In the genomic region with DNA sequence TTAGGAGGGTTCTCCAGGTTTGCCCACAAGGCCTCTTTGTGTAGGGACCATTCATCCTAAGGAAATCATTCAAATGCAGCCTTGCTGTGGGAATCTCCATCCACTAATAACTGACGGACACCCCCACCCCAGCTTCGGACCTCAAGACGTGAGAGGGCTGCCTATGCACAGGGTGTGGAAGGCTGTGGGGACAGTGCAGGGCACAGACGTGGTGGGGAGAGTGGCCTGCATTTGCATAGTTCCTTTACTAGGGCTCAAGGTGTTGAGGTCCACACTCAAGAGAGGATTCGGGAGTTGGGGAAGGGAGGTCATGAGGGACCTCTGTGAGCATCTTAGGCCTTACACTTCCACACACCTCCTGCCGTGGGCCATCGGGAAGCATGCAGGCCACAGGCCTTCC, we compare ENCODE assay signal across 17 cellular contexts. TPM values are rescaled to one million over a fixed set of nuclear protein-coding genes. Genes with fewer than 3 reads are reported as not detected.
DNase-seq lines count a peak whose midpoint lies in the region; ATAC-seq and TF ChIP-seq lines count a peak whose summit lies in the region.
"Had no signal": no experiment of that assay in that cellular context is flagged by ENCODE, and none has a peak within 500 bp of the region (broad histone marks: within the 10 kb centered on the region; RNA-seq: fewer than 3 reads in every experiment).

No MANE protein-coding gene starts in this region.

- no peaks in the 10 kb centered on the region for H3K79me2 ChIP-seq in MM.1S (ENCODE audit: low read length)

- no peak for DNase-seq in MM.1S
- no peak for DNase-seq in colonic mucosa
- DNase-seq in lower lobe of right lung, result no peak
- DNase-seq in NCI-H510A treated with DMSO at 0.1 percent for 48 hours (lab: John Stamatoyannopoulos, UW), result no peak
- DNase-seq in hippocampal formation (lab: John Stamatoyannopoulos, UW), result no peak
- no peak for DNase-seq in naive thymus-derived CD8-positive, alpha-beta T cell
- DNase-seq: COR-L47, DMS153, NCI-H1048, NCI-H146, NCI-H2081, NCI-H526 had no signal

- H3K4me1 ChIP-seq in BLaER1 (peaks cover 27% of the 10 kb centered on the region), MM.1S (ENCODE audit: low read length) (peaks cover 13% of the 10 kb centered on the region), colonic mucosa (no peaks in the 10 kb centered on the region), lower lobe of right lung (peaks cover 48% of the 10 kb centered on the region)
- H3K4me1 ChIP-seq: SJSA1 had no signal

- H3K4me3 ChIP-seq in BLaER1 (no peak overlapping the region), MM.1S (ENCODE audit: low read length) (no peak overlapping the region), colonic mucosa (no peak overlapping the region), lower lobe of right lung (no peak overlapping the region)
- H3K4me3 ChIP-seq: SJSA1 had no signal

- H3K9me3 ChIP-seq in BLaER1, result no peaks in the 10 kb centered on the region
- no peaks in the 10 kb centered on the region for H3K9me3 ChIP-seq in MM.1S (replicated peaks; ENCODE audit: insufficient read depth, low read length)
- H3K9me3 ChIP-seq in colonic mucosa, result no peaks in the 10 kb centered on the region
- H3K9me3 ChIP-seq in lower lobe of right lung, result no peaks in the 10 kb centered on the region
- H3K9me3 ChIP-seq: SJSA1 had no signal

- H3K9me3 Mint-ChIP-seq in naive thymus-derived CD8-positive, alpha-beta T cell, result no peaks in the 10 kb centered on the region

- no peaks in the 10 kb centered on the region for H3F3A ChIP-seq in MM.1S (ENCODE audit: insufficient read depth, low read length)

- H3K9ac ChIP-seq in BLaER1 (no peak overlapping the region), MM.1S (ENCODE audit: low read length) (no peak overlapping the region), colonic mucosa (ENCODE audit: low read depth in 2 of 2, low read length in 2 of 2) (no peak overlapping the region)

- H3K27me3 ChIP-seq in BLaER1 (no peaks in the 10 kb centered on the region), MM.1S (replicated peaks; ENCODE audit: insufficient read depth, low read length) (peaks cover 14% of the 10 kb centered on the region), colonic mucosa (no peaks in the 10 kb centered on the region), lower lobe of right lung (ENCODE audit: low read depth) (no peaks in the 10 kb centered on the region)
- H3K27me3 ChIP-seq: SJSA1 had no signal

- H4K20me1 ChIP-seq in BLaER1 (no peaks in the 10 kb centered on the region), MM.1S (ENCODE audit: insufficient read depth, low read length) (no peaks in the 10 kb centered on the region)

- H3K27ac Mint-ChIP-seq in naive thymus-derived CD8-positive, alpha-beta T cell, result no peak overlapping the region

- POLR2A ChIA-PET in naive thymus-derived CD8-positive, alpha-beta T cell (lab: Charles Lee), result no interaction called here

- TF ChIP-seq CTCF in MM.1S (IDR thresholded peaks at IDR 0.05; ENCODE audit: low read length) (no peak), colonic mucosa (IDR thresholded peaks at IDR 0.05) (no peak), lower lobe of right lung (IDR thresholded peaks at IDR 0.05) (no peak)

- no peak overlapping the region for H2AFZ ChIP-seq in MM.1S (ENCODE audit: low read length)

- H3K4me1 Mint-ChIP-seq in naive thymus-derived CD8-positive, alpha-beta T cell, result peaks cover 0 to 20% (median 2%) of the 10 kb centered on the region in 4 donors

- intact Hi-C loops in colonic mucosa (cut with DNase I) (no loop called here), lower lobe of right lung (cut with DNase I) (loop anchor here (10.0 kb wide), 2 partner anchors 74 to 194 kb away; no protein-coding TSS in a partner anchor)

- no peak for ATAC-seq in lower lobe of right lung
- no peak for ATAC-seq in HG02759 (IDR thresholded peaks at IDR 0.05; ENCODE audit: unreplicated experiment)
- ATAC-seq in naive thymus-derived CD8-positive, alpha-beta T cell, result no peak

- H3K27ac ChIP-seq in BLaER1, result no peak overlapping the region
- no peak overlapping the region for H3K27ac ChIP-seq in MM.1S (ENCODE audit: low read length)
- peak overlapping the region; percentile 4 for H3K27ac ChIP-seq in colonic mucosa
- H3K27ac ChIP-seq in lower lobe of right lung, result peak overlapping the region; percentile 51
- H3K27ac ChIP-seq: SJSA1 had no signal

- no peak overlapping the region for H3K4me3 Mint-ChIP-seq in naive thymus-derived CD8-positive, alpha-beta T cell

- H3K36me3 ChIP-seq in BLaER1, result peaks cover 39% of the 10 kb centered on the region
- no peaks in the 10 kb centered on the region for H3K36me3 ChIP-seq in MM.1S (replicated peaks; ENCODE audit: insufficient read depth, low read length)
- H3K36me3 ChIP-seq in colonic mucosa, result peaks cover 5% of the 10 kb centered on the region
- peaks cover 60% of the 10 kb centered on the region for H3K36me3 ChIP-seq in lower lobe of right lung

- H3K9me2 ChIP-seq in MM.1S (replicated peaks; ENCODE audit: insufficient read depth, low read length), result no peaks in the 10 kb centered on the region

- peaks cover 0 to 1% (median 0%) of the 10 kb centered on the region in 5 donors for H3K27me3 Mint-ChIP-seq in naive thymus-derived CD8-positive, alpha-beta T cell

- peak overlapping the region; percentile 54 for H3K4me2 ChIP-seq in BLaER1
- H3K4me2 ChIP-seq in MM.1S (ENCODE audit: low read depth, low read length), result peak overlapping the region; percentile 30; the same call in 1 of the 2 replicates

- H3K36me3 Mint-ChIP-seq in naive thymus-derived CD8-positive, alpha-beta T cell, result peaks cover 0 to 41% (median 4%) of the 10 kb centered on the region in 3 donors

RNA-seq across cellular contexts. Expression of a gene that starts 9.8 kb away (rescaled TPM):
- total RNA-seq in colonic mucosa, result 10 to 100 TPM; 43.4 to 68.7 TPM
- total RNA-seq in lower lobe of right lung, result 92.9 TPM
- total RNA-seq in naive thymus-derived CD8-positive, alpha-beta T cell, result 10 to 100 TPM; 11.6 to 13.0 TPM
- polyA plus RNA-seq in naive thymus-derived CD8-positive, alpha-beta T cell, result 1 to 10 TPM; 5.9 to 7.5 (median 6.4) TPM

RNA-seq across cellular contexts. Expression of a gene that starts 10.4 kb away (rescaled TPM):
- total RNA-seq in colonic mucosa, result not detected
- not detected for total RNA-seq in lower lobe of right lung
- total RNA-seq in naive thymus-derived CD8-positive, alpha-beta T cell, result not detected
- not detected for polyA plus RNA-seq in naive thymus-derived CD8-positive, alpha-beta T cell
- total RNA-seq: A673, H1 had no signal

RNA-seq across cellular contexts. Expression of a gene that starts 11.3 kb away (rescaled TPM):
- not detected for total RNA-seq in colonic mucosa
- total RNA-seq in lower lobe of right lung, result not detected
- total RNA-seq in naive thymus-derived CD8-positive, alpha-beta T cell, result not detected
- not detected for polyA plus RNA-seq in naive thymus-derived CD8-positive, alpha-beta T cell
- total RNA-seq: A673, SJSA1 had no signal

Comparison
In these comparisons a context has a peak if more than half of its experiments do, and no peak if none do; other contexts are left out.
1. H3K27ac ChIP-seq: peak in colonic mucosa (single experiment) and lower lobe of right lung (single experiment); none in BLaER1 (single experiment) and MM.1S (single experiment).